Comparison of ENCODE assay signal across 22 cellular contexts in the genomic region with DNA sequence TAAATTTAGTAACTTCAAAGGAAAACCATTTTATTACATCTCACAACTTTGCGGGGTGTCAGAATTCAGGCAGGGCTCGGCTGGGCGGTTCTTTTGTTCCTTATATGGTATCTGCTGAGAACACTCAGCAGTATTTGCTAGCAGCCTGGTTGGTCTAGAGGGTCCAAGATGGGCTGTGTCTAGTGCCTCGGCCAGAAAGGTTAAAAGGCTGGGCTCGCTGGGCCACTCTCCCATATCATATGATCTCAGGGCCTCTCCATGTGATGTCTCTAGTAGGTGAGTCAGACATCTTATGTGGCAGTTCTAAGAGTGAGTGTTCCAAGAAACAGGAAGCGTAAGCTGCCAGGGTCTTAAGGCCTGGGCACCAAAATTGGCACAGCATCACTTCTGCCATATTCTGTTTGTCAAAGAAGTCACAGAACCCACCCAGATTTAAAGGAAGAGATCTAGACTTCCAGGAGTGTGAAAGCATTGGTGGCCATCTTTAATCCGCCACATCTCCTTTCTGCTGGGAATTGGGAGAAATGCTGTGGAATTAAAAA.
"Had no signal": no experiment of that assay in that cellular context is flagged by ENCODE, and none has a peak within 500 bp of the region (broad histone marks: within the 10 kb centered on the region; RNA-seq: fewer than 3 reads in every experiment).

No MANE protein-coding gene starts in this region.

- H3K4me1 ChIP-seq: adrenal gland, heart right ventricle, left ventricle myocardium inferior, suprapubic skin, transverse colon, uterus had no signal

- H3K27me3 ChIP-seq: suprapubic skin, transverse colon had no signal

- H3K9me3 ChIP-seq: adrenal gland, heart right ventricle, left ventricle myocardium inferior, suprapubic skin, transverse colon, uterus had no signal

- DNase-seq: activated CD4-positive, alpha-beta memory T cell treated with anti-CD3 and anti-CD28 coated beads for 36 hours; activated CD4-positive, alpha-beta T cell treated with anti-CD3 and anti-CD28 coated beads for 4 hours; activated gamma-delta T cell treated with Interleukin-2 at 50 U/mL for 16 hours; activated T-cell treated with anti-CD3 and anti-CD28 coated beads for 4 hours; adrenal gland; cerebellar nuclear complex; cortex of kidney; heart right ventricle; left ventricle myocardium inferior; mammary epithelial cell; midbrain; retina; stimulated activated CD4-positive, alpha-beta T cell treated with anti-CD3 and anti-CD28 coated beads, Interleukin-4, amount 100 ng/mL, for 1 hour; stimulated activated naive CD8-positive, alpha-beta T cell treated with anti-CD3 and anti-CD28 coated beads, Interleukin-15, amount 100 ng/mL, for 72 hours; T1000; transverse colon; uterus had no signal

- ATAC-seq: activated naive CD4-positive, alpha-beta T cell treated with anti-CD3 and anti-CD28 coated beads, Interleukin-2, amount 50 U/mL, for 72 hours; esophagus mucosa; heart right ventricle; stimulated activated naive CD8-positive, alpha-beta T cell treated with anti-CD3 and anti-CD28 coated beads, Interleukin-15, amount 100 ng/mL, for 72 hours; WTC11 had no signal

- H3K4me3 ChIP-seq: adrenal gland, heart right ventricle, left ventricle myocardium inferior, suprapubic skin, transverse colon, uterus had no signal

- H3K36me3 ChIP-seq: adrenal gland, heart right ventricle, left ventricle myocardium inferior, suprapubic skin, transverse colon, uterus had no signal

- H3K27ac ChIP-seq: adrenal gland, heart right ventricle, left ventricle myocardium inferior, suprapubic skin, transverse colon, uterus had no signal

- FAIRE-seq: bronchial epithelial cell had no signal
